Comparison of ENCODE assay signal across 13 cellular contexts in genomic region chr2:54589038-54589339, GRCh38.
DNase-seq lines count a peak whose midpoint lies in the region; ATAC-seq and TF ChIP-seq lines count a peak whose summit lies in the region.
"Had no signal": no experiment of that assay in that cellular context is flagged by ENCODE, and none has a peak within 500 bp of the region (broad histone marks: within the 10 kb centered on the region; RNA-seq: fewer than 3 reads in every experiment).

No MANE protein-coding gene starts in this region.

- no peaks in the 10 kb centered on the region for H3K9me3 Mint-ChIP-seq in activated CD4-positive, alpha-beta T cell treated with anti-CD3 and anti-CD28 coated beads, Interleukin-2, amount 10 ng/mL, durations not matched to agents 7 days and 5 days
- no peaks in the 10 kb centered on the region for H3K9me3 Mint-ChIP-seq in stimulated activated memory B cell treated with anti-CD40 and anti-IgM and Interleukin-4, amounts not matched to agents 10 μg/mL and 1 μg/mL and 100 μg/mL, for 72 hours
- H3K9me3 Mint-ChIP-seq: dendritic cell treated with granulocyte-macrophage colony-stimulating factor and Interleukin-4, amounts not matched to agents 40 ng/mL and 50 ng/mL, for 4 days had no signal

- TF ChIP-seq POLR2A in esophagus squamous epithelium (IDR thresholded peaks at IDR 0.05): no peak

- H3K4me1 Mint-ChIP-seq in activated CD4-positive, alpha-beta T cell treated with anti-CD3 and anti-CD28 coated beads, Interleukin-2, amount 10 ng/mL, durations not matched to agents 7 days and 5 days: peaks cover 86% of the 10 kb centered on the region
- H3K4me1 Mint-ChIP-seq in stimulated activated memory B cell treated with anti-CD40 and anti-IgM and Interleukin-4, amounts not matched to agents 10 μg/mL and 1 μg/mL and 100 μg/mL, for 72 hours: peaks cover 82% of the 10 kb centered on the region

- H3K27ac ChIP-seq in SK-N-MC (no peak overlapping the region), esophagus squamous epithelium (peak overlapping the region in 3 of 4 donors; percentile 35 to 58 (median 36))

- H3K4me3 ChIP-seq in SK-N-MC: peak overlapping the region; percentile 8; the same call in 1 of the 2 replicates
- H3K4me3 ChIP-seq in esophagus squamous epithelium: no peak overlapping the region

- no peak for DNase-seq in activated CD4-positive, alpha-beta T cell treated with anti-CD3 and anti-CD28 coated beads, Interleukin-2, amount 10 ng/mL, durations not matched to agents 7 days and 5 days
- DNase-seq in activated CD4-positive, alpha-beta T cell treated with anti-CD3 and anti-CD28 coated beads for 4 hours: no peak
- DNase-seq in SK-N-MC (ENCODE audit: low read depth, low spot score) (no peak), esophagus squamous epithelium (lab: John Stamatoyannopoulos, UW) (no peak), H4 (ENCODE audit: low spot score) (no peak)
- DNase-seq: ACHN, H7, NCI-H446 had no signal

- intact Hi-C loops in esophagus squamous epithelium (cut with DNase I): no loop called here

- TF ChIP-seq CTCF in esophagus squamous epithelium (IDR thresholded peaks at IDR 0.05): no peak

- peak overlapping the region; percentile 59 for H3K4me3 Mint-ChIP-seq in activated CD4-positive, alpha-beta T cell treated with anti-CD3 and anti-CD28 coated beads, Interleukin-2, amount 10 ng/mL, durations not matched to agents 7 days and 5 days
- peak overlapping the region; percentile 26 for H3K4me3 Mint-ChIP-seq in stimulated activated memory B cell treated with anti-CD40 and anti-IgM and Interleukin-4, amounts not matched to agents 10 μg/mL and 1 μg/mL and 100 μg/mL, for 72 hours
- H3K4me3 Mint-ChIP-seq: dendritic cell treated with granulocyte-macrophage colony-stimulating factor and Interleukin-4, amounts not matched to agents 40 ng/mL and 50 ng/mL, for 4 days had no signal

- peaks cover 39% of the 10 kb centered on the region for H3K36me3 Mint-ChIP-seq in activated CD4-positive, alpha-beta T cell treated with anti-CD3 and anti-CD28 coated beads, Interleukin-2, amount 10 ng/mL, durations not matched to agents 7 days and 5 days (ENCODE audit: low read depth)
- peaks cover 11% of the 10 kb centered on the region for H3K36me3 Mint-ChIP-seq in stimulated activated memory B cell treated with anti-CD40 and anti-IgM and Interleukin-4, amounts not matched to agents 10 μg/mL and 1 μg/mL and 100 μg/mL, for 72 hours

- H3K9me3 ChIP-seq in SK-N-MC (ENCODE audit: low read depth, low read length) (no peaks in the 10 kb centered on the region), esophagus squamous epithelium (no peaks in the 10 kb centered on the region)

- no peaks in the 10 kb centered on the region for H3K27me3 ChIP-seq in esophagus squamous epithelium

- POLR2A ChIA-PET in activated CD4-positive, alpha-beta T cell treated with anti-CD3 and anti-CD28 coated beads, Interleukin-2, amount 10 ng/mL, durations not matched to agents 7 days and 5 days (lab: Charles Lee): interaction anchor here (1.3 kb wide), 1 partner anchor 15 kb away, joined by 4 read pairs; no protein-coding TSS in a partner anchor

- H3K27ac Mint-ChIP-seq in activated CD4-positive, alpha-beta T cell treated with anti-CD3 and anti-CD28 coated beads, Interleukin-2, amount 10 ng/mL, durations not matched to agents 7 days and 5 days: peak overlapping the region; percentile 94
- peak overlapping the region; percentile 85 for H3K27ac Mint-ChIP-seq in stimulated activated memory B cell treated with anti-CD40 and anti-IgM and Interleukin-4, amounts not matched to agents 10 μg/mL and 1 μg/mL and 100 μg/mL, for 72 hours
- H3K27ac Mint-ChIP-seq: dendritic cell treated with granulocyte-macrophage colony-stimulating factor and Interleukin-4, amounts not matched to agents 40 ng/mL and 50 ng/mL, for 4 days had no signal

- H3K9ac ChIP-seq in SK-N-MC (ENCODE audit: insufficient read length): no peak overlapping the region

- CTCF ChIA-PET in activated CD4-positive, alpha-beta T cell treated with anti-CD3 and anti-CD28 coated beads, Interleukin-2, amount 10 ng/mL, durations not matched to agents 7 days and 5 days (lab: Charles Lee): interaction anchor here (0.5 to 0.9 kb wide), 3 partner anchors 26 to 939 kb away, joined by 3 to 4 read pairs (median 4); no protein-coding TSS in a partner anchor

- H3K4me1 ChIP-seq in esophagus squamous epithelium: peaks cover 12 to 77% (median 37%) of the 10 kb centered on the region in 3 donors

- ATAC-seq in stimulated activated memory B cell treated with anti-CD40 and anti-IgM and Interleukin-4, amounts not matched to agents 10 μg/mL and 1 μg/mL and 100 μg/mL, for 72 hours: no peak
- ATAC-seq in GM18519 (IDR thresholded peaks at IDR 0.05; ENCODE audit: low FRiP score, unreplicated experiment) (no peak), HG02642 (IDR thresholded peaks at IDR 0.05; ENCODE audit: poor library complexity, unreplicated experiment) (no peak)
- ATAC-seq: SK-N-SH treated with all-trans-retinoic acid at 6 μM for 48 hours had no signal

- 87 to 91% methylated on average over 4 of the region's 4 CpGs for WGBS in esophagus squamous epithelium, 2 donors

- H3K36me3 ChIP-seq in SK-N-MC (ENCODE audit: insufficient read depth, low read length) (no peaks in the 10 kb centered on the region), esophagus squamous epithelium (no peaks in the 10 kb centered on the region)

- H3K27me3 Mint-ChIP-seq in activated CD4-positive, alpha-beta T cell treated with anti-CD3 and anti-CD28 coated beads, Interleukin-2, amount 10 ng/mL, durations not matched to agents 7 days and 5 days: no peaks in the 10 kb centered on the region
- no peaks in the 10 kb centered on the region for H3K27me3 Mint-ChIP-seq in stimulated activated memory B cell treated with anti-CD40 and anti-IgM and Interleukin-4, amounts not matched to agents 10 μg/mL and 1 μg/mL and 100 μg/mL, for 72 hours
- H3K27me3 Mint-ChIP-seq: dendritic cell treated with granulocyte-macrophage colony-stimulating factor and Interleukin-4, amounts not matched to agents 40 ng/mL and 50 ng/mL, for 4 days had no signal
